In genomic region chr4:88991746-88992145, GRCh38 we compare ENCODE assay signal across 2 cellular contexts.
TF ChIP-seq lines count a peak whose summit lies in the region.

No MANE protein-coding gene starts in this region.

TF ChIP-seq in A549, 52 proteins besides CTCF, POLR2A, EP300 and RAD21:
- TF ChIP-seq FOXS1 (CRISPR knock-in tag; IDR thresholded peaks at IDR 0.05): no peak
- no peak for TF ChIP-seq NFE2L2 (conservative IDR thresholded peaks at IDR 0.05; ENCODE audit: low read length)
- TF ChIP-seq HMGXB4 (CRISPR knock-in tag; IDR thresholded peaks at IDR 0.05; ENCODE audit: borderline replicate concordance): no peak
- no peak for TF ChIP-seq PHF8 (IDR thresholded peaks at IDR 0.05; ENCODE audit: borderline replicate concordance, low read depth)
- no peak for TF ChIP-seq ZSCAN20 (CRISPR knock-in tag; IDR thresholded peaks at IDR 0.05)
- TF ChIP-seq FOSL2 (IDR thresholded peaks at IDR 0.05): no peak
- no peak for TF ChIP-seq FOSL2 (CRISPR knock-in tag; IDR thresholded peaks at IDR 0.05)
- no peak for TF ChIP-seq HES2 (IDR thresholded peaks at IDR 0.05)
- no peak for TF ChIP-seq PBX3 (IDR thresholded peaks at IDR 0.05)
- TF ChIP-seq RFX5 (IDR thresholded peaks at IDR 0.05): no peak
- TF ChIP-seq MAX (IDR thresholded peaks at IDR 0.05): no peak

TF ChIP-seq in K562, 482 proteins besides CTCF, POLR2A, EP300 and RAD21:
- TF ChIP-seq FOSL1 (tag; conservative IDR thresholded peaks at IDR 0.05): peak; percentile 46; the same call in 1 of the 2 replicates
- no peak for TF ChIP-seq HOXB6 (CRISPR knock-in tag; IDR thresholded peaks at IDR 0.05; ENCODE audit: borderline replicate concordance)
- no peak for TF ChIP-seq TCF3 (CRISPR knock-in tag; IDR thresholded peaks at IDR 0.05)
- TF ChIP-seq ZMIZ1 (IDR thresholded peaks at IDR 0.05; ENCODE audit: low read depth in 2 of 2, low read length in 2 of 2): no peak
- TF ChIP-seq ATF7 (IDR thresholded peaks at IDR 0.05): no peak
